In genomic region chr20:33099842-33100538, GRCh38 we compare ENCODE assay signal across 1 cellular context.
TF ChIP-seq lines count a peak whose summit lies in the region.

No MANE protein-coding gene starts in this region.

TF ChIP-seq in SK-N-SH, 30 proteins besides CTCF, POLR2A, EP300 and RAD21 (continued from another document):
- TF ChIP-seq IRF3 (IDR thresholded peaks at IDR 0.05; ENCODE audit: low read depth, low read length) (no peak), PBX3 (IDR thresholded peaks at IDR 0.05) (no peak), FOXJ3 (CRISPR knock-in tag; IDR thresholded peaks at IDR 0.05) (no peak), FOXM1 (IDR thresholded peaks at IDR 0.05; ENCODE audit: low read depth) (no peak), RXRA (IDR thresholded peaks at IDR 0.05; ENCODE audit: borderline replicate concordance, low read depth) (no peak)
